ENCODE assay signal across 19 cellular contexts in genomic region chr15:29623240-29623639, GRCh38.
"Had no signal": no experiment of that assay in that cellular context is flagged by ENCODE, and none has a peak within 500 bp of the region (broad histone marks: within the 10 kb centered on the region; RNA-seq: fewer than 3 reads in every experiment).

No MANE protein-coding gene starts in this region.

- DNase-seq: activated CD4-positive, alpha-beta memory T cell treated with anti-CD3 and anti-CD28 coated beads, Interleukin-2, amount 10 ng/mL, durations not matched to agents 7 days and 5 days; activated CD4-positive, alpha-beta T cell treated with anti-CD3 and anti-CD28 coated beads, Interleukin-2, amount 10 ng/mL, durations not matched to agents 24 days and 14 days; activated gamma-delta T cell; caudate nucleus; effector memory CD4-positive, alpha-beta T cell; heart left ventricle; left colon; mesenchymal stem cell; mucosa of descending colon; right cardiac atrium; stimulated activated CD4-positive, alpha-beta T cell treated with anti-CD3 and anti-CD28 coated beads, Interleukin-12 subunit alpha, Interleukin-12 subunit beta, amount 100 ng/mL, for 4 hours; stimulated activated CD4-positive, alpha-beta T cell treated with anti-CD3 and anti-CD28 coated beads, Interleukin-4, amount 100 ng/mL, for 4 hours; stimulated activated naive CD8-positive, alpha-beta T cell treated with anti-CD3 and anti-CD28 coated beads, Interleukin-15, Interleukin-2, amounts not matched to agents 100 U/mL and 50 U/mL, for 24 hours; T1000 had no signal

- H3K36me3 Mint-ChIP-seq: activated naive CD4-positive, alpha-beta T cell treated with anti-CD3 and anti-CD28 coated beads, Interleukin-2, amount 50 U/mL, for 24 hours; brain had no signal

- H3K27me3 Mint-ChIP-seq: activated CD4-positive, alpha-beta memory T cell treated with anti-CD3 and anti-CD28 coated beads, Interleukin-2, amount 10 ng/mL, durations not matched to agents 7 days and 5 days; activated CD4-positive, alpha-beta T cell treated with anti-CD3 and anti-CD28 coated beads, Interleukin-2, amount 10 ng/mL, durations not matched to agents 24 days and 14 days; activated naive CD4-positive, alpha-beta T cell treated with anti-CD3 and anti-CD28 coated beads, Interleukin-2, amount 50 U/mL, for 24 hours had no signal

- H3K9me3 Mint-ChIP-seq: activated CD4-positive, alpha-beta memory T cell treated with anti-CD3 and anti-CD28 coated beads, Interleukin-2, amount 10 ng/mL, durations not matched to agents 7 days and 5 days; activated CD4-positive, alpha-beta T cell treated with anti-CD3 and anti-CD28 coated beads, Interleukin-2, amount 10 ng/mL, durations not matched to agents 24 days and 14 days had no signal

- H3K4me3 ChIP-seq: heart left ventricle, mucosa of descending colon had no signal

- H3K4me1 ChIP-seq: heart left ventricle had no signal

- H3K27ac ChIP-seq: heart left ventricle had no signal

- H3K9me3 ChIP-seq: heart left ventricle, mucosa of descending colon had no signal

- FAIRE-seq: colon, keratinocyte had no signal

- H3K27ac Mint-ChIP-seq: activated CD4-positive, alpha-beta memory T cell treated with anti-CD3 and anti-CD28 coated beads, Interleukin-2, amount 10 ng/mL, durations not matched to agents 7 days and 5 days; activated CD4-positive, alpha-beta T cell treated with anti-CD3 and anti-CD28 coated beads, Interleukin-2, amount 10 ng/mL, durations not matched to agents 24 days and 14 days; activated naive CD4-positive, alpha-beta T cell treated with anti-CD3 and anti-CD28 coated beads, Interleukin-2, amount 50 U/mL, for 24 hours; progenitor cell of endocrine pancreas had no signal

- H3K36me3 ChIP-seq: heart left ventricle had no signal

- ATAC-seq: heart left ventricle; left colon; mucosa of descending colon; right cardiac atrium; stimulated activated naive CD8-positive, alpha-beta T cell treated with anti-CD3 and anti-CD28 coated beads, Interleukin-15, Interleukin-2, amounts not matched to agents 100 U/mL and 50 U/mL, for 24 hours had no signal

- H3K4me3 Mint-ChIP-seq: activated CD4-positive, alpha-beta memory T cell treated with anti-CD3 and anti-CD28 coated beads, Interleukin-2, amount 10 ng/mL, durations not matched to agents 7 days and 5 days; activated CD4-positive, alpha-beta T cell treated with anti-CD3 and anti-CD28 coated beads, Interleukin-2, amount 10 ng/mL, durations not matched to agents 24 days and 14 days; activated naive CD4-positive, alpha-beta T cell treated with anti-CD3 and anti-CD28 coated beads, Interleukin-2, amount 50 U/mL, for 24 hours; brain had no signal

- H3K4me1 Mint-ChIP-seq: activated CD4-positive, alpha-beta memory T cell treated with anti-CD3 and anti-CD28 coated beads, Interleukin-2, amount 10 ng/mL, durations not matched to agents 7 days and 5 days; activated CD4-positive, alpha-beta T cell treated with anti-CD3 and anti-CD28 coated beads, Interleukin-2, amount 10 ng/mL, durations not matched to agents 24 days and 14 days; activated naive CD4-positive, alpha-beta T cell treated with anti-CD3 and anti-CD28 coated beads, Interleukin-2, amount 50 U/mL, for 24 hours; brain had no signal
